ENCODE assay signal across 15 cellular contexts in the genomic region with DNA sequence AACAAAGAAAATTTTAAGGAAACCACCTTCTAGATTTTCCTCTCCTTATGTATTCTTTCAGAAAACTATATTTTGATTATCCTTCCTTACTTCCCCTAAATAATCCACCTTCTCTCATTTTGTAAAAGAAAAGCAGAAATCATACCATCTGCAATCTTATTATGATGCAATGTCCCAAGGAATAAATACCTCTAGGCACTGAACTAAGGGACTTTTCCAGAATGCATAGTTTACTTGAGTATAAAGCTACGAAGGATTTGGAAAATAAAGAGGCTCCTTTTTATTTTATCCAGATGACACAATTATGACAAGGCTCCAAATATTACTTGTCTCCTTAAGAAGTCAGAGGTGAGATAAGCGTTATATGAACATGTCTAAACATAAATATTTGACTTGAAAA.
DNase-seq lines count a peak whose midpoint lies in the region; ATAC-seq, FAIRE-seq and TF ChIP-seq lines count a peak whose summit lies in the region.
"Had no signal": no experiment of that assay in that cellular context is flagged by ENCODE, and none has a peak within 500 bp of the region (broad histone marks: within the 10 kb centered on the region; RNA-seq: fewer than 3 reads in every experiment).

No MANE protein-coding gene starts in this region.

- no peaks in the 10 kb centered on the region for H3K9me3 ChIP-seq in HepG2 (ENCODE audit: low read length)
- no peaks in the 10 kb centered on the region for H3K9me3 ChIP-seq in right lobe of liver
- no peaks in the 10 kb centered on the region for H3K9me3 ChIP-seq in H1 (ENCODE audit: insufficient read depth in 2 of 2, low read depth in 1 of 2, low read length in 1 of 2)
- H3K9me3 ChIP-seq in mesenchymal stem cell (ENCODE audit: control insufficient read depth, low read length) = no peaks in the 10 kb centered on the region
- H3K9me3 ChIP-seq in osteoblast (ENCODE audit: low read depth, low read length) = no peaks in the 10 kb centered on the region
- H3K9me3 ChIP-seq: BLaER1 had no signal

- H3K27ac ChIP-seq in HepG2 (ENCODE audit: extremely low read length, insufficient read depth, low read length) = no peak overlapping the region
- H3K27ac ChIP-seq in right lobe of liver = no peak overlapping the region
- H3K27ac ChIP-seq in H1 (ENCODE audit: low read depth, low read length) = no peak overlapping the region
- no peak overlapping the region for H3K27ac ChIP-seq in mesenchymal stem cell (ENCODE audit: low read length, poor library complexity, severe bottlenecking)
- no peak overlapping the region for H3K27ac ChIP-seq in osteoblast (ENCODE audit: low read depth, low read length)
- H3K27ac ChIP-seq: 22Rv1, BLaER1 had no signal

- no peak overlapping the region for H4K91ac ChIP-seq in H1 (replicated peaks; ENCODE audit: insufficient read length, low read length)
- no peak overlapping the region for H4K91ac ChIP-seq in mesenchymal stem cell (ENCODE audit: low read length)

- TF ChIP-seq EP300 in HepG2 (IDR thresholded peaks at IDR 0.05; ENCODE audit: low read depth in 2 of 2, low read length in 2 of 2) = no peak
- TF ChIP-seq EP300 in HepG2 (CRISPR knock-in tag; IDR thresholded peaks at IDR 0.05; ENCODE audit: borderline replicate concordance) = no peak
- TF ChIP-seq EP300 in H1 (IDR thresholded peaks at IDR 0.05; ENCODE audit: borderline replicate concordance in 1 of 2, low read depth in 2 of 2, low read length in 2 of 2) = no peak

- H4K5ac ChIP-seq in H1 (ENCODE audit: insufficient read length, low read depth, low read length) = no peak overlapping the region

- H3K79me2 ChIP-seq in HepG2 (ENCODE audit: insufficient read depth, low read length) (no peaks in the 10 kb centered on the region), H1 (ENCODE audit: control insufficient read depth in 1 of 2, insufficient read depth in 2 of 2, low read length in 2 of 2) (no peaks in the 10 kb centered on the region), osteoblast (ENCODE audit: insufficient read depth, low read length) (no peaks in the 10 kb centered on the region)

- no peak for TF ChIP-seq CTCF in HepG2 (CRISPR knock-in tag; IDR thresholded peaks at IDR 0.05)
- TF ChIP-seq CTCF in right lobe of liver (IDR thresholded peaks at IDR 0.05) = no peak
- no peak for TF ChIP-seq CTCF in H1 (IDR thresholded peaks at IDR 0.05; ENCODE audit: control extremely low read depth in 1 of 3, insufficient read depth in 1 of 3, low read depth in 1 of 3, low read length in 3 of 3)
- no peak for TF ChIP-seq CTCF in osteoblast (IDR thresholded peaks at IDR 0.05; ENCODE audit: extremely low read depth, low read depth, low read length)

- H2AFZ ChIP-seq in HepG2 (ENCODE audit: low read length) (no peak overlapping the region), H1 (ENCODE audit: low read length) (no peak overlapping the region), mesenchymal stem cell (ENCODE audit: low read depth, low read length) (no peak overlapping the region), osteoblast (ENCODE audit: low read length) (no peak overlapping the region)

- POLR2A ChIA-PET in HepG2 (lab: Yijun Ruan, JAX) (no interaction called here), H1 (lab: Charles Lee; ENCODE audit: partially characterized antibody) (interaction anchor here (0.7 kb wide), 1 partner anchor 1110 kb away, joined by 3 read pairs; no protein-coding TSS in a partner anchor)

- WGBS in HepG2 (ENCODE audit: low lambda C conversion rate) = 94% methylated on average over 2 of the region's 2 CpGs
- 74% methylated on average over 2 of the region's 2 CpGs for WGBS in right lobe of liver (ENCODE audit: insufficient coverage, low coverage, low lambda C conversion rate, missing lambda C conversion rate)
- 90% methylated on average over 2 of the region's 2 CpGs; no CpG with 5 or more reads in 1 of the 2 experiments for WGBS in H1 (ENCODE audit: extremely low coverage in 1 of 2, insufficient coverage in 1 of 2, insufficient read length in 1 of 2, insufficient replicate concordance in 2 of 2, low coverage in 1 of 2, low lambda C conversion rate in 2 of 2, missing lambda C conversion rate in 1 of 2), 2 experiments
- no CpG with 5 or more reads among the region's 2 CpGs for WGBS in mesenchymal stem cell

- H3K36me3 ChIP-seq in HepG2 (replicated peaks in 1 of 2; ENCODE audit: control insufficient read depth in 1 of 2, insufficient read depth in 2 of 2, low read length in 2 of 2) (no peaks in the 10 kb centered on the region), right lobe of liver (peaks cover 0 to 7% (median 0%) of the 10 kb centered on the region in 4 donors), H1 (ENCODE audit: control insufficient read depth in 2 of 4, insufficient read depth in 4 of 4, low read length in 3 of 4) (peaks cover 0 to 2% (median 0%) of the 10 kb centered on the region in 4 experiments; a peak in 1 of 8 replicates), mesenchymal stem cell (ENCODE audit: control insufficient read depth in 1 of 2, insufficient read depth in 2 of 2, low read depth in 1 of 2, low read length in 2 of 2) (peaks cover 16 to 88% of the 10 kb centered on the region in 2 experiments), osteoblast (ENCODE audit: insufficient read depth, low read length) (peaks cover 93% of the 10 kb centered on the region)
- H3K36me3 ChIP-seq: BLaER1 had no signal

- ATAC-seq in HepG2 = no peak
- no peak for ATAC-seq in right lobe of liver
- ATAC-seq in HG03159 (IDR thresholded peaks at IDR 0.05; ENCODE audit: unreplicated experiment) = no peak

- H2BK12ac ChIP-seq in H1 (ENCODE audit: low read depth, low read length) (no peak overlapping the region), mesenchymal stem cell (ENCODE audit: low read length in 2 of 2) (no peak overlapping the region)

- H3K4me3 ChIP-seq in HepG2 (replicated peaks in 1 of 3; ENCODE audit: insufficient read depth in 1 of 3, low read depth in 2 of 3, low read length in 3 of 3) (no peak overlapping the region), right lobe of liver (no peak overlapping the region), H1 (ENCODE audit: extremely low read depth in 1 of 4, insufficient read depth in 2 of 4, low read depth in 3 of 4, low read length in 4 of 4) (no peak overlapping the region), mesenchymal stem cell (ENCODE audit: insufficient read depth in 1 of 2, low read depth in 1 of 2, low read length in 2 of 2) (no peak overlapping the region), osteoblast (ENCODE audit: insufficient read depth, low read length) (no peak overlapping the region)
- H3K4me3 ChIP-seq: BLaER1 had no signal

- no peak overlapping the region for H2BK120ac ChIP-seq in H1 (replicated peaks; ENCODE audit: low read depth, low read length)
- H2BK120ac ChIP-seq in mesenchymal stem cell (ENCODE audit: low read depth, low read length) = no peak overlapping the region

- H3K4me1 ChIP-seq in HepG2 (ENCODE audit: insufficient read depth, low read length) (peaks cover 32% of the 10 kb centered on the region), right lobe of liver (no peaks in the 10 kb centered on the region), H1 (replicated peaks in 1 of 4; ENCODE audit: control insufficient read depth in 3 of 4, insufficient read depth in 4 of 4, low read length in 3 of 4) (no peaks in the 10 kb centered on the region), mesenchymal stem cell (ENCODE audit: control insufficient read depth, insufficient read depth, low read depth, low read length) (no peaks in the 10 kb centered on the region), osteoblast (ENCODE audit: insufficient read depth, low read length) (no peaks in the 10 kb centered on the region)
- H3K4me1 ChIP-seq: BLaER1 had no signal

- H3K4me2 ChIP-seq in HepG2 (ENCODE audit: low read depth, low read length) = no peak overlapping the region
- no peak overlapping the region for H3K4me2 ChIP-seq in H1 (ENCODE audit: insufficient read depth in 1 of 2, low read depth in 2 of 2, low read length in 2 of 2)
- no peak overlapping the region for H3K4me2 ChIP-seq in mesenchymal stem cell (ENCODE audit: low read length, poor library complexity, severe bottlenecking)
- no peak overlapping the region for H3K4me2 ChIP-seq in osteoblast (ENCODE audit: insufficient read depth, low read length)
- H3K4me2 ChIP-seq: BLaER1 had no signal

- H3K14ac ChIP-seq in H1 (ENCODE audit: insufficient read length) (no peak overlapping the region), mesenchymal stem cell (ENCODE audit: low read length in 2 of 2) (no peak overlapping the region)

- FAIRE-seq in HepG2 (lab: Jason Lieb, UNC) = no peak
- no peak for FAIRE-seq in H1 (lab: Jason Lieb, UNC)

- TF ChIP-seq RAD21 in HepG2 (CRISPR knock-in tag; IDR thresholded peaks at IDR 0.05) (no peak), H1 (IDR thresholded peaks at IDR 0.05 in 1 of 2, conservative IDR thresholded peaks at IDR 0.05 in 1 of 2; ENCODE audit: low read depth in 2 of 2, low read length in 2 of 2) (no peak)

- BruUV-seq in HepG2 (replicated peaks; lab: Mats Ljungman, UMichigan) = no TSS peak

- H3K18ac ChIP-seq in H1 (ENCODE audit: extremely low read depth, low read length) = no peak overlapping the region
- H3K18ac ChIP-seq in mesenchymal stem cell (ENCODE audit: low read depth in 1 of 2, low read length in 2 of 2) = no peak overlapping the region

- H3K27me3 ChIP-seq in HepG2 (ENCODE audit: control insufficient read depth in 1 of 2, insufficient read depth in 2 of 2, low read length in 2 of 2) (no peaks in the 10 kb centered on the region), right lobe of liver (no peaks in the 10 kb centered on the region), H1 (replicated peaks in 1 of 4; ENCODE audit: control insufficient read depth in 3 of 4, extremely low read depth in 1 of 4, insufficient read depth in 3 of 4, low read length in 3 of 4) (no peaks in the 10 kb centered on the region), mesenchymal stem cell (ENCODE audit: control insufficient read depth in 1 of 2, insufficient read depth in 1 of 2, low read length in 2 of 2) (no peaks in the 10 kb centered on the region), osteoblast (ENCODE audit: insufficient read depth, low read length) (no peaks in the 10 kb centered on the region)
- H3K27me3 ChIP-seq: BLaER1 had no signal

- H4K20me1 ChIP-seq in HepG2 (ENCODE audit: insufficient read depth, low read length) (no peaks in the 10 kb centered on the region), H1 (replicated peaks in 1 of 2; ENCODE audit: control insufficient read depth in 1 of 2, insufficient read depth in 2 of 2, low read length in 2 of 2) (no peaks in the 10 kb centered on the region), osteoblast (ENCODE audit: insufficient read depth, low read length) (no peaks in the 10 kb centered on the region)
- H4K20me1 ChIP-seq: BLaER1 had no signal

- H2BK15ac ChIP-seq in H1 (ENCODE audit: low read length) (no peak overlapping the region), mesenchymal stem cell (ENCODE audit: low read depth, poor library complexity, severe bottlenecking) (no peak overlapping the region)

- no peak overlapping the region for H2BK5ac ChIP-seq in H1 (ENCODE audit: low read depth, low read length)
- no peak overlapping the region for H2BK5ac ChIP-seq in mesenchymal stem cell (ENCODE audit: low read depth, low read length, poor library complexity, severe bottlenecking)

- intact Hi-C loops in HepG2 (cut with micrococcal nuclease; ENCODE audit: unreplicated experiment) (no loop called here), right lobe of liver (cut with DNase I) (no loop called here)

- no peak overlapping the region for H2AK5ac ChIP-seq in H1 (ENCODE audit: low read depth, low read length)
- H2AK5ac ChIP-seq in mesenchymal stem cell (ENCODE audit: low read length, severe bottlenecking) = no peak overlapping the region

- no peak for TF ChIP-seq POLR2A in HepG2 (IDR thresholded peaks at IDR 0.05; ENCODE audit: insufficient read depth in 1 of 2, low read depth in 2 of 2, low read length in 2 of 2)
- TF ChIP-seq POLR2A in right lobe of liver (IDR thresholded peaks at IDR 0.05) = no peak
- TF ChIP-seq POLR2A in H1 (IDR thresholded peaks at IDR 0.05; ENCODE audit: control extremely low read depth in 1 of 2, low read depth in 2 of 2, low read length in 2 of 2) = no peak

- H4K8ac ChIP-seq in H1 (ENCODE audit: extremely low read depth, insufficient read depth, low read length) (no peak overlapping the region), mesenchymal stem cell (ENCODE audit: low read length) (no peak overlapping the region)

- H3K56ac ChIP-seq in H1 (replicated peaks; ENCODE audit: insufficient read length, low read depth, low read length) = no peak overlapping the region

- in situ Hi-C loops in HepG2 (cut with HindIII; ENCODE audit: extremely low pct_ligation_motif_present, low pct_unique_long_range_greater_than_20kb) = no loop called here

- H3K23me2 ChIP-seq in H1 (ENCODE audit: low read depth, low read length) = no peaks in the 10 kb centered on the region

- no peak overlapping the region for H2BK20ac ChIP-seq in H1 (ENCODE audit: low read length)

- H3K4ac ChIP-seq in H1 (replicated peaks; ENCODE audit: insufficient read length, low read depth, low read length) (no peak overlapping the region), mesenchymal stem cell (ENCODE audit: low read depth in 1 of 2, low read length in 2 of 2) (no peak overlapping the region)

- no peak for DNase-seq in HepG2 (ENCODE audit: low spot score)
- no peak for DNase-seq in right lobe of liver
- no peak for DNase-seq in H1 (ENCODE audit: low read depth in 1 of 2, low spot score in 2 of 2)
- no peak for DNase-seq in mesenchymal stem cell
- no peak for DNase-seq in hippocampal formation (lab: John Stamatoyannopoulos, UW)
- no peak for DNase-seq in osteoblast (ENCODE audit: insufficient read length, low spot score, missing footprints)
- no peak for DNase-seq in SW 1271 (lab: John Stamatoyannopoulos, UW)
- DNase-seq: AML-193; CD4-positive, CD25-positive, alpha-beta regulatory T cell; DMS53; GF-D8; H7 had no signal

- H3K79me1 ChIP-seq in H1 (ENCODE audit: low read depth, low read length) (no peaks in the 10 kb centered on the region), mesenchymal stem cell (replicated peaks; ENCODE audit: low read length, poor library complexity, severe bottlenecking) (peaks cover 9% of the 10 kb centered on the region)

- H3K23ac ChIP-seq in H1 (ENCODE audit: insufficient read length) = no peak overlapping the region
- no peak overlapping the region for H3K23ac ChIP-seq in mesenchymal stem cell (ENCODE audit: low read length in 2 of 2)

- H3K9ac ChIP-seq in HepG2 (ENCODE audit: insufficient read depth, low read depth, low read length) = no peak overlapping the region
- no peak overlapping the region for H3K9ac ChIP-seq in H1 (replicated peaks in 1 of 4; ENCODE audit: extremely low read depth in 1 of 4, low read depth in 3 of 4, low read length in 3 of 4)
- H3K9ac ChIP-seq in mesenchymal stem cell (ENCODE audit: low read length) = peak overlapping the region; percentile 2
- H3K9ac ChIP-seq: BLaER1 had no signal

- CTCF ChIA-PET in HepG2 (lab: Yijun Ruan, JAX; ENCODE audit: low intra/inter-chr PET ratio, low total read pairs) (no interaction called here), H1 (lab: Charles Lee; ENCODE audit: partially characterized antibody) (no interaction called here)

Comparison
In these comparisons a context has a peak if more than half of its experiments do, and no peak if none do; other contexts are left out.
1. Of the 41 proteins assayed by ChIP-seq in both HepG2 and H1: peak only in HepG2: none; only in H1: none; in both: CEBPB; in neither: 40.